In genomic region chr11:6911378-6911777, GRCh38 we compare ENCODE assay signal across 3 cellular contexts.
TF ChIP-seq lines count a peak whose summit lies in the region.

No MANE protein-coding gene starts in this region.

TF ChIP-seq in A549, 52 proteins besides CTCF, POLR2A, EP300 and RAD21:
- TF ChIP-seq FOXS1 (CRISPR knock-in tag; IDR thresholded peaks at IDR 0.05) (no peak), MAFK (IDR thresholded peaks at IDR 0.05; ENCODE audit: partially characterized antibody) (peak; percentile 58)

TF ChIP-seq in GM12891, 5 proteins besides CTCF, POLR2A, EP300 and RAD21:
- TF ChIP-seq TAF1 (IDR thresholded peaks at IDR 0.05; ENCODE audit: low read depth, low read length) (no peak), POLR2AphosphoS5 (IDR thresholded peaks at IDR 0.05; ENCODE audit: low read depth, low read length) (no peak), PAX5 (IDR thresholded peaks at IDR 0.05; ENCODE audit: insufficient read depth, low read length, severe bottlenecking) (no peak), POU2F2 (IDR thresholded peaks at IDR 0.05; ENCODE audit: low read depth, low read length) (no peak), SPI1 (IDR thresholded peaks at IDR 0.05; ENCODE audit: low read depth, low read length) (no peak)

TF ChIP-seq in K562, 482 proteins besides CTCF, POLR2A, EP300 and RAD21:
- TF ChIP-seq ZNF316 (IDR thresholded peaks at IDR 0.05) (peak; percentile 61), NFE2 (IDR thresholded peaks at IDR 0.05; ENCODE audit: low read depth) (no peak), SNRNP70 (optimal IDR thresholded peaks at IDR 0.05; ENCODE audit: low read depth, low read length) (no peak), C11orf30 (IDR thresholded peaks at IDR 0.05; ENCODE audit: low read depth) (peak; percentile 64; the same call in 1 of the 2 replicates), RNF219 (CRISPR knock-in tag; IDR thresholded peaks at IDR 0.05) (no peak), ZNF282 (CRISPR knock-in tag; IDR thresholded peaks at IDR 0.05) (no peak), MITF (IDR thresholded peaks at IDR 0.05) (no peak)
TF ChIP-seq in K562: peak in this region for 2.
